ENCODE assay signal across 10 cellular contexts in the genomic region with DNA sequence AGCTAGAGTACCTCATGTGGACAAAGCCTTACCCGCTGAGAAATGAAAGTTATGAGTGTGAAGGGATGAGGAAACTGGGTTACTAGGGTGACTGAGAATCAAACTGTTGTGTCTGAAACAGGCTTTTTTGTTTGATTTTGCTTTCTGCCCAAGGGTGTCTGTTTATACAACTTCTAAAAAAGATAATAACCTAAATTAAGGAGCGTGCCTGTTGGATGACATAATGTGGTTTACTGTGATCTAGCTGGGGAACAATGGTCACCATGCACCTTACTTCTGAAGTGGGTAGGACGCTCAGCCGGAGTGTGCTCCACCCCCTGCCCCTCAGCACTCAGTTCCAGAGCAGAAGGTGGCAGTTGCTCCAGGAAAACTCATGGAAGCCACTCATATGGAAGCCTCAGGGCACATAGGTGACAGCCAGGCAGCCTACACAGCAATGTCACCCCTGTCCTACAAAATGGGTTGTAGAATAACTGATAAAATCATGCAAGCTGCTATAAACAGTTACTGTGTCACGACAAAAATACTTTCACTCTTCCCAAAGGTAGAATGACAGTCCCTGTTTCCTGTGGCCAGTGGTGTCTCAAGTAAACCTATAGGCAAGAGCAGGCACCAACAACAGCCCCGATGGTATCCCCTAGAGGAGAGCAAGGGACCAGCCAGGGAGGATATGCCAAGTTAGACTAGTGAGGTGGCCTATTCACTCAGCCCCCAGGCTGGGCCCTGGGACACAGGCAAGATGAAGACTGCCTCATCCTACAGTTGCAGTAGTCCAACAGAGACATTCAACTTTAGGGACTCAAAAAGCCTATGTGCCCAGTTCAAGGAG. TPM values are rescaled to one million over a fixed set of nuclear protein-coding genes. Genes with fewer than 3 reads are reported as not detected.
DNase-seq lines count a peak whose midpoint lies in the region; ATAC-seq and TF ChIP-seq lines count a peak whose summit lies in the region.
"Had no signal": no experiment of that assay in that cellular context is flagged by ENCODE, and none has a peak within 500 bp of the region (broad histone marks: within the 10 kb centered on the region; RNA-seq: fewer than 3 reads in every experiment).

No MANE protein-coding gene starts in this region.

- peak overlapping the region in 6 of 7 donors; percentile 57 to 83 (median 64) for H3K27ac Mint-ChIP-seq in CD4-positive, alpha-beta memory T cell
- no peak overlapping the region for H3K27ac Mint-ChIP-seq in activated CD8-positive, alpha-beta T cell treated with anti-CD3 and anti-CD28 coated beads for 36 hours

- POLR2A ChIA-PET in CD4-positive, alpha-beta memory T cell (lab: Charles Lee; ENCODE audit: partially characterized antibody): interaction anchor here (0.8 to 1.5 kb wide), 3 partner anchors 13 to 22 kb away, joined by 3 to 6 read pairs (median 3); no protein-coding TSS in a partner anchor
- POLR2A ChIA-PET in activated CD8-positive, alpha-beta T cell treated with anti-CD3 and anti-CD28 coated beads for 36 hours (lab: Charles Lee): interaction anchor here (0.9 kb wide), 1 partner anchor 43 kb away, joined by 3 read pairs; no protein-coding TSS in a partner anchor

- H3K27ac ChIP-seq in CD4-positive, alpha-beta memory T cell (ENCODE audit: low read depth, low read length): no peak overlapping the region

- H3K36me3 ChIP-seq in CD4-positive, alpha-beta memory T cell (ENCODE audit: insufficient read depth, low read length): no peaks in the 10 kb centered on the region

- no peak overlapping the region for H3K4me3 ChIP-seq in CD4-positive, alpha-beta memory T cell (ENCODE audit: low read length in 2 of 2)

- peaks cover 36% of the 10 kb centered on the region for H3K4me1 ChIP-seq in CD4-positive, alpha-beta memory T cell (ENCODE audit: insufficient read depth, low read length)

- DNase-seq in CD4-positive, alpha-beta memory T cell: peak in 4 of 5 donors; percentile 14 to 33 (median 18)
- DNase-seq in NCI-H345 treated with DMSO at 0.1 percent for 48 hours (lab: John Stamatoyannopoulos, UW; ENCODE audit: unreplicated experiment): peak; percentile 15
- DNase-seq in left ventricle myocardium superior: no peak
- no peak for DNase-seq in COLO829 (ENCODE audit: low spot score)
- DNase-seq in retina: no peak
- no peak for DNase-seq in activated effector memory CD4-positive, alpha-beta T cell treated with anti-CD3 and anti-CD28 coated beads, Interleukin-2, amount 50 U/mL, for 16 hours
- no peak for DNase-seq in activated CD8-positive, alpha-beta T cell treated with anti-CD3 and anti-CD28 coated beads for 36 hours
- DNase-seq: activated CD8-positive, alpha-beta memory T cell treated with anti-CD3 and anti-CD28 coated beads, Interleukin-2, amount 50 U/mL, for 4 hours; stimulated activated CD4-positive, alpha-beta T cell treated with anti-CD3 and anti-CD28 coated beads, Interleukin-4, amount 100 ng/mL, for 24 hours had no signal

- TF ChIP-seq CTCF in activated CD8-positive, alpha-beta T cell treated with anti-CD3 and anti-CD28 coated beads for 36 hours (IDR thresholded peaks at IDR 0.05): no peak

- peaks cover 25 to 54% (median 32%) of the 10 kb centered on the region in 4 donors for H3K4me1 Mint-ChIP-seq in CD4-positive, alpha-beta memory T cell
- peaks cover 24% of the 10 kb centered on the region for H3K4me1 Mint-ChIP-seq in activated CD8-positive, alpha-beta T cell treated with anti-CD3 and anti-CD28 coated beads for 36 hours (ENCODE audit: low read depth)

- no peaks in the 10 kb centered on the region for H3K9me3 ChIP-seq in CD4-positive, alpha-beta memory T cell (ENCODE audit: control insufficient read depth in 1 of 2, low read length in 2 of 2)

- intact Hi-C loops in CD4-positive, alpha-beta memory T cell (cut with micrococcal nuclease): no loop called here
- intact Hi-C loops in left ventricle myocardium superior (cut with micrococcal nuclease): loop anchor here (10.0 kb wide), 1 partner anchor 736 kb away; no protein-coding TSS in a partner anchor
- intact Hi-C loops in activated CD8-positive, alpha-beta T cell treated with anti-CD3 and anti-CD28 coated beads for 36 hours (cut with micrococcal nuclease): no loop called here

- H3K27me3 ChIP-seq in CD4-positive, alpha-beta memory T cell (ENCODE audit: insufficient read depth, low read length): no peaks in the 10 kb centered on the region

- no peaks in the 10 kb centered on the region for H3K36me3 Mint-ChIP-seq in CD4-positive, alpha-beta memory T cell
- H3K36me3 Mint-ChIP-seq in activated CD8-positive, alpha-beta T cell treated with anti-CD3 and anti-CD28 coated beads for 36 hours (ENCODE audit: low read depth): no peaks in the 10 kb centered on the region

- H3K9me3 Mint-ChIP-seq in CD4-positive, alpha-beta memory T cell: no peaks in the 10 kb centered on the region
- H3K9me3 Mint-ChIP-seq in activated CD8-positive, alpha-beta T cell treated with anti-CD3 and anti-CD28 coated beads for 36 hours: no peaks in the 10 kb centered on the region

- peak overlapping the region in 6 of 8 donors; percentile 7 to 59 (median 52) for H3K4me3 Mint-ChIP-seq in CD4-positive, alpha-beta memory T cell
- no peak overlapping the region for H3K4me3 Mint-ChIP-seq in activated CD8-positive, alpha-beta T cell treated with anti-CD3 and anti-CD28 coated beads for 36 hours

- CTCF ChIA-PET in CD4-positive, alpha-beta memory T cell (lab: Charles Lee; ENCODE audit: partially characterized antibody): interaction anchor here (0.8 to 4.4 kb wide), 4 partner anchors 10 to 760 kb away, joined by 3 to 13 read pairs (median 3); no protein-coding TSS in a partner anchor
- CTCF ChIA-PET in activated CD8-positive, alpha-beta T cell treated with anti-CD3 and anti-CD28 coated beads for 36 hours (lab: Charles Lee): interaction anchor here (3.5 kb wide), 1 partner anchor 26 kb away, joined by 10 read pairs; no protein-coding TSS in a partner anchor

- H3K27me3 Mint-ChIP-seq in CD4-positive, alpha-beta memory T cell: no peaks in the 10 kb centered on the region
- no peaks in the 10 kb centered on the region for H3K27me3 Mint-ChIP-seq in activated CD8-positive, alpha-beta T cell treated with anti-CD3 and anti-CD28 coated beads for 36 hours

- peak; percentile 25 for ATAC-seq in GM21423 (IDR thresholded peaks at IDR 0.05; ENCODE audit: unreplicated experiment)
- ATAC-seq in left ventricle myocardium superior: peak; percentile 59
- ATAC-seq in activated CD8-positive, alpha-beta T cell treated with anti-CD3 and anti-CD28 coated beads for 36 hours: no peak

RNA-seq across cellular contexts. Expression of a gene that starts 29.3 kb away (rescaled TPM):
- 1 to 10 TPM in 1 of 2 experiments, under 1 TPM in 1; 0.94 to 1.6 TPM for total RNA-seq in CD4-positive, alpha-beta memory T cell
- polyA plus RNA-seq in CD4-positive, alpha-beta memory T cell: 1 to 10 TPM in 1 of 2 donors, under 1 TPM in 1; 0.20 to 1.1 TPM
- total RNA-seq in left ventricle myocardium superior: 127 TPM
- total RNA-seq in activated CD8-positive, alpha-beta T cell treated with anti-CD3 and anti-CD28 coated beads for 36 hours: 1 to 10 TPM; 1.7 TPM

Comparison
In these comparisons a context has a peak if more than half of its experiments do, and no peak if none do; other contexts are left out.
1. DNase-seq: peak in CD4-positive, alpha-beta memory T cell (4 of 5) and NCI-H345 treated with DMSO at 0.1 percent for 48 hours (single experiment); none in left ventricle myocardium superior (single experiment), COLO829 (single experiment), retina (single experiment), activated effector memory CD4-positive, alpha-beta T cell treated with anti-CD3 and anti-CD28 coated beads, Interleukin-2, amount 50 U/mL, for 16 hours (single experiment) and activated CD8-positive, alpha-beta T cell treated with anti-CD3 and anti-CD28 coated beads for 36 hours (single experiment).
2. RNA of a gene that starts 29.3 kb away (total RNA-seq): 127 TPM in left ventricle myocardium superior (single experiment); 1.7 TPM in activated CD8-positive, alpha-beta T cell treated with anti-CD3 and anti-CD28 coated beads for 36 hours and 0.94 to 1.6 TPM in CD4-positive, alpha-beta memory T cell; every median in the first group is over 10 times any median in the second.